ENCODE assay signal across 22 cellular contexts in the genomic region with DNA sequence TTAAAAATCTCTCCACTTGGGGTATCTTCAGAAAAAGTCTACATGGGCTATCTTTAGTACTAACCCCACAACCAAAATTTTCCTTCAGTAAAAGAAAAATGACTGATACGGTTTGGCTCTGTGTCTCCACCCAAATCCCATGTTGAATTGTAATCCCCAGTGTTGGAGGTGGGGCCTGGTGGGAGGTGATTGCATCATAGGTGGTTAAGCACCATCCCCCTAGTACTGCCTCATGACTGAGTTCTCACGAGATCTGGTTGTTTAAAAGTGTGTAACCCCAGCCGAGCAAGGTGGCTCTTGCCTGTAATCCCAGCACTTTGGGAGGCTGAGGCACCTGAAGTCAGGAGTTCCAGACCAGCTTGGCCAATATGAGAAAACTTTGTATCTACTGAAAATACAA.
"Had no signal": no experiment of that assay in that cellular context is flagged by ENCODE, and none has a peak within 500 bp of the region (broad histone marks: within the 10 kb centered on the region; RNA-seq: fewer than 3 reads in every experiment).

No MANE protein-coding gene starts in this region.

- ATAC-seq: activated CD4-positive, CD25-positive, alpha-beta regulatory T cell treated with anti-CD3 and anti-CD28 coated beads, Interleukin-2, amount 50 U/mL, for 24 hours; activated CD8-positive, alpha-beta T cell treated with anti-CD3 and anti-CD28 coated beads for 36 hours; activated T-cell treated with anti-CD3 and anti-CD28 coated beads, Interleukin-2, amount 50 U/mL, for 72 hours had no signal

- H3K4me2 ChIP-seq: PC-9 had no signal

- H3K4me3 ChIP-seq: PC-9 had no signal

- DNase-seq: activated CD4-positive, alpha-beta T cell treated with anti-CD3 and anti-CD28 coated beads for 4 hours; activated CD8-positive, alpha-beta memory T cell treated with anti-CD3 and anti-CD28 coated beads, Interleukin-2, amount 50 U/mL, for 4 hours; activated CD8-positive, alpha-beta T cell treated with anti-CD3 and anti-CD28 coated beads for 36 hours; activated gamma-delta T cell treated with Interleukin-2 at 50 U/mL for 16 hours; activated naive CD4-positive, alpha-beta T cell treated with anti-CD3 and anti-CD28 coated beads, Interleukin-2, amount 10 ng/mL, durations not matched to agents 7 days and 5 days; activated naive CD8-positive, alpha-beta T cell treated with anti-CD3 and anti-CD28 coated beads for 36 hours; activated T-cell treated with anti-CD3 and anti-CD28 coated beads, Interleukin-2, amount 50 U/mL, for 72 hours; anterior cingulate cortex; cerebellar nuclear complex; MV-4-11; NCI-H1105; NCI-H1436; NCI-H187; NCI-H2081; NCI-H510A treated with DMSO at 0.1 percent for 48 hours; NCI-H69; NK-92 treated with Interleukin-12 subunit alpha and Interleukin-12 subunit beta, amount 100 ng/mL, for 24 hours; PC-9; SHP77 treated with DMSO at 0.1 percent for 48 hours; WERI-Rb-1 had no signal

- H3K4me3 Mint-ChIP-seq: activated CD8-positive, alpha-beta T cell treated with anti-CD3 and anti-CD28 coated beads for 36 hours; activated naive CD4-positive, alpha-beta T cell treated with anti-CD3 and anti-CD28 coated beads, Interleukin-2, amount 10 ng/mL, durations not matched to agents 7 days and 5 days; activated naive CD8-positive, alpha-beta T cell treated with anti-CD3 and anti-CD28 coated beads for 36 hours; activated T-cell treated with anti-CD3 and anti-CD28 coated beads, Interleukin-2, amount 50 U/mL, for 72 hours had no signal

- H3K27ac ChIP-seq: PC-9, WERI-Rb-1 had no signal

- H3K9me3 Mint-ChIP-seq: activated CD8-positive, alpha-beta T cell treated with anti-CD3 and anti-CD28 coated beads for 36 hours; activated naive CD4-positive, alpha-beta T cell treated with anti-CD3 and anti-CD28 coated beads, Interleukin-2, amount 10 ng/mL, durations not matched to agents 7 days and 5 days; activated naive CD8-positive, alpha-beta T cell treated with anti-CD3 and anti-CD28 coated beads for 36 hours; activated T-cell treated with anti-CD3 and anti-CD28 coated beads, Interleukin-2, amount 50 U/mL, for 72 hours; activated T-helper 2 cell treated with anti-CD3 and anti-CD28 coated beads, Interferon-gamma antibody, Interleukin-2, Interleukin-4, amounts not matched to agents 10 μg/mL and 5 μg/mL and 100 μg/mL, durations not matched to agents 14 hours and 24 hours and 36 hours had no signal

- H3K36me3 ChIP-seq: WERI-Rb-1 had no signal

- H3K27ac Mint-ChIP-seq: activated CD8-positive, alpha-beta T cell treated with anti-CD3 and anti-CD28 coated beads for 36 hours; activated naive CD4-positive, alpha-beta T cell treated with anti-CD3 and anti-CD28 coated beads, Interleukin-2, amount 10 ng/mL, durations not matched to agents 7 days and 5 days; activated naive CD8-positive, alpha-beta T cell treated with anti-CD3 and anti-CD28 coated beads for 36 hours; activated T-cell treated with anti-CD3 and anti-CD28 coated beads, Interleukin-2, amount 50 U/mL, for 72 hours; activated T-helper 2 cell treated with anti-CD3 and anti-CD28 coated beads, Interferon-gamma antibody, Interleukin-2, Interleukin-4, amounts not matched to agents 10 μg/mL and 5 μg/mL and 100 μg/mL, durations not matched to agents 14 hours and 24 hours and 36 hours had no signal

- H2AFZ ChIP-seq: PC-9 had no signal

- H3K27me3 Mint-ChIP-seq: activated CD8-positive, alpha-beta T cell treated with anti-CD3 and anti-CD28 coated beads for 36 hours; activated naive CD4-positive, alpha-beta T cell treated with anti-CD3 and anti-CD28 coated beads, Interleukin-2, amount 10 ng/mL, durations not matched to agents 7 days and 5 days; activated naive CD8-positive, alpha-beta T cell treated with anti-CD3 and anti-CD28 coated beads for 36 hours had no signal
